In the genomic region with DNA sequence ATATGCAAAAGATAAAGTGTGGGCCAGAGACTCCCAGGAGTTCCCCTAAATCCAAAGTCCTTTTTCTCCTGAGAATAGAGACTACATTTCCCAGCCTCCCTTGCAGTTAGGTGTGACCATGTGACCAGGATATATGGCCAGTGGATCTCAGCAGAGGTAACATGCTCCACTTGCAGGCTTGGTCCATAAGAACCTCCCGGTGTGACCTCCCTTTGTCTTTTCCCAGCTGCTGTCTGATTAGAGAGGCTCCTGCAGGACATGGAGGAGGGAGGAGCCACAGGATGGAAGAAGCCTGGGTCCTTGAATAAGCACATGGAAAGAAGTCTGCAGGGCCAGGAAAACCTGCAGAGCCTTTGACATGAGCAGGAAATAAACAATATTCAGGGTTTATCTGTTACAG, we compare ENCODE assay signal across 16 cellular contexts.
A peak's percentile ranks its signal among the peaks of the same experiment; 100 is the strongest.
DNase-seq lines count a peak whose midpoint lies in the region; ATAC-seq and TF ChIP-seq lines count a peak whose summit lies in the region.
"Had no signal": no experiment of that assay in that cellular context is flagged by ENCODE, and none has a peak within 500 bp of the region (broad histone marks: within the 10 kb centered on the region; RNA-seq: fewer than 3 reads in every experiment).

No MANE protein-coding gene starts in this region.

- H3K4me1 Mint-ChIP-seq in effector memory CD8-positive, alpha-beta T cell (ENCODE audit: low read depth in 2 of 2) = peaks cover 7 to 21% of the 10 kb centered on the region in 2 donors

- POLR2A ChIA-PET in HEK293T (lab: Yijun Ruan, JAX) = no interaction called here

- H3K27me3 ChIP-seq in RWPE2 (ENCODE audit: insufficient read depth, poor library complexity, severe bottlenecking) = no peaks in the 10 kb centered on the region
- H3K27me3 ChIP-seq: BE2C, foreskin keratinocyte, right lobe of liver, upper lobe of right lung had no signal

- H3K4me3 ChIP-seq in RWPE2 (ENCODE audit: severe bottlenecking) = no peak overlapping the region
- H3K4me3 ChIP-seq: right lobe of liver, upper lobe of right lung had no signal

- H3K36me3 Mint-ChIP-seq in effector memory CD8-positive, alpha-beta T cell (ENCODE audit: insufficient read depth) = peaks cover 1% of the 10 kb centered on the region

- no peak overlapping the region for H3K27ac Mint-ChIP-seq in effector memory CD8-positive, alpha-beta T cell
- H3K27ac Mint-ChIP-seq: stimulated activated naive CD8-positive, alpha-beta T cell treated with anti-CD3 and anti-CD28 coated beads, Interleukin-15, amount 100 ng/mL, for 72 hours had no signal

- CTCF ChIA-PET in HEK293T (lab: Yijun Ruan, JAX) = no interaction called here

- H3K27ac ChIP-seq in RWPE2 (ENCODE audit: poor library complexity, severe bottlenecking) = no peak overlapping the region
- H3K27ac ChIP-seq: foreskin keratinocyte, right lobe of liver, upper lobe of right lung had no signal

- H3K4me3 Mint-ChIP-seq in effector memory CD8-positive, alpha-beta T cell = no peak overlapping the region
- H3K4me3 Mint-ChIP-seq: stimulated activated naive CD8-positive, alpha-beta T cell treated with anti-CD3 and anti-CD28 coated beads, Interleukin-15, amount 100 ng/mL, for 72 hours had no signal

- DNase-seq in DMS53 (lab: John Stamatoyannopoulos, UW) (peak; percentile 68), HEK293T (ENCODE audit: extremely low spot score) (no peak), RWPE2 (ENCODE audit: low spot score) (no peak), iPS-NIHi7 (ENCODE audit: extremely low spot score) (peak; percentile 79), NCI-H2081 treated with DMSO at 0.1 percent for 48 hours (lab: John Stamatoyannopoulos, UW) (no peak), left lobe of liver (ENCODE audit: low spot score) (no peak), A172 (ENCODE audit: low spot score) (no peak)
- no peak for DNase-seq in effector memory CD8-positive, alpha-beta T cell
- DNase-seq: activated CD4-positive, alpha-beta T cell treated with anti-CD3 and anti-CD28 coated beads, Interleukin-2, amount 50 U/mL, for 48 hours; activated naive CD4-positive, alpha-beta T cell treated with anti-CD3 and anti-CD28 coated beads, Interleukin-2, amount 50 U/mL, for 16 hours; BE2C; DND-41; foreskin keratinocyte; right lobe of liver; stimulated activated naive CD8-positive, alpha-beta T cell treated with anti-CD3 and anti-CD28 coated beads, Interleukin-15, amount 100 ng/mL, for 72 hours; upper lobe of right lung had no signal

- H3K4me1 ChIP-seq in RWPE2 (ENCODE audit: insufficient read depth, poor library complexity, severe bottlenecking) = no peaks in the 10 kb centered on the region
- H3K4me1 ChIP-seq: BE2C, foreskin keratinocyte, right lobe of liver, upper lobe of right lung had no signal

- peaks cover 4% of the 10 kb centered on the region for H3K9me3 ChIP-seq in RWPE2 (ENCODE audit: severe bottlenecking)
- H3K9me3 ChIP-seq: BE2C, right lobe of liver, upper lobe of right lung had no signal

- ATAC-seq in RWPE2 (ENCODE audit: low read depth) (peak; percentile 29; the same call in 1 of the 3 replicates), left lobe of liver (no peak)
- ATAC-seq in effector memory CD8-positive, alpha-beta T cell (replicated peaks) = no peak
- ATAC-seq: foreskin keratinocyte; stimulated activated naive CD8-positive, alpha-beta T cell treated with anti-CD3 and anti-CD28 coated beads, Interleukin-15, amount 100 ng/mL, for 72 hours; upper lobe of right lung had no signal

- H3K27me3 Mint-ChIP-seq in effector memory CD8-positive, alpha-beta T cell = no peaks in the 10 kb centered on the region
- H3K27me3 Mint-ChIP-seq: stimulated activated naive CD8-positive, alpha-beta T cell treated with anti-CD3 and anti-CD28 coated beads, Interleukin-15, amount 100 ng/mL, for 72 hours had no signal

- no peak for TF ChIP-seq CTCF in RWPE2 (IDR thresholded peaks at IDR 0.05; ENCODE audit: poor library complexity, severe bottlenecking)

- peaks cover 33% of the 10 kb centered on the region for H3K36me3 ChIP-seq in RWPE2 (ENCODE audit: low read depth)
- H3K36me3 ChIP-seq: BE2C, right lobe of liver, upper lobe of right lung had no signal

- no peaks in the 10 kb centered on the region for H3K9me3 Mint-ChIP-seq in effector memory CD8-positive, alpha-beta T cell

TF ChIP-seq in HEK293T, 16 proteins besides CTCF, POLR2A, EP300 and RAD21:
- TF ChIP-seq BHLHE40 (IDR thresholded peaks at IDR 0.05; ENCODE audit: borderline replicate concordance) = no peak
- TF ChIP-seq L3MBTL2 (conservative IDR thresholded peaks at IDR 0.05) = peak; percentile 58; the same call in 1 of the 2 replicates

Comparison
In these comparisons a context has a peak if more than half of its experiments do, and no peak if none do; other contexts are left out.
1. DNase-seq: peak in DMS53 (single experiment) and iPS-NIHi7 (single experiment); none in HEK293T (single experiment), RWPE2 (single experiment), effector memory CD8-positive, alpha-beta T cell (0 of 3), NCI-H2081 treated with DMSO at 0.1 percent for 48 hours (single experiment), left lobe of liver (single experiment) and A172 (single experiment).